ENCODE assay signal across 9 cellular contexts in genomic region chr15:72227720-72228119, GRCh38. TPM values are rescaled to one million over a fixed set of nuclear protein-coding genes. Genes with fewer than 3 reads are reported as not detected.
DNase-seq lines count a peak whose midpoint lies in the region; ATAC-seq and TF ChIP-seq lines count a peak whose summit lies in the region.
"Had no signal": no experiment of that assay in that cellular context is flagged by ENCODE, and none has a peak within 500 bp of the region (broad histone marks: within the 10 kb centered on the region; RNA-seq: fewer than 3 reads in every experiment).

No MANE protein-coding gene starts in this region.

- peak overlapping the region; percentile 92 for H3K27ac ChIP-seq in HCT116 (ENCODE audit: low read depth, low read length)

- H3K4me3 Mint-ChIP-seq in effector memory CD8-positive, alpha-beta T cell, result peak overlapping the region; percentile 95 to 98

- H3K9me3 ChIP-seq in HCT116 (ENCODE audit: control insufficient read depth in 1 of 2, insufficient read depth in 1 of 2, low read depth in 1 of 2, low read length in 2 of 2), result no peaks in the 10 kb centered on the region

- peaks cover 59 to 74% of the 10 kb centered on the region in 2 experiments for H3K4me1 ChIP-seq in HCT116 (ENCODE audit: control insufficient read depth in 1 of 2, insufficient read depth in 2 of 2, low read length in 2 of 2)

- no peaks in the 10 kb centered on the region for H3K27me3 Mint-ChIP-seq in effector memory CD8-positive, alpha-beta T cell

- H3K36me3 Mint-ChIP-seq in effector memory CD8-positive, alpha-beta T cell (ENCODE audit: insufficient read depth), result peaks cover 42% of the 10 kb centered on the region

- BruUV-seq in HCT116 (replicated peaks; lab: Mats Ljungman, UMichigan), result no TSS peak

- intact Hi-C loops in HCT116 (cut with micrococcal nuclease), result loop anchor here (10.0 kb wide), 1 partner anchor 933 kb away; no protein-coding TSS in a partner anchor

- no peak for TF ChIP-seq RAD21 in HCT116 (IDR thresholded peaks at IDR 0.05; ENCODE audit: low read depth)

- H4K20me1 ChIP-seq in HCT116 (ENCODE audit: insufficient read depth), result peaks cover 49% of the 10 kb centered on the region; the same call in 1 of the 2 replicates

- peaks cover 63 to 70% of the 10 kb centered on the region in 2 donors for H3K4me1 Mint-ChIP-seq in effector memory CD8-positive, alpha-beta T cell (ENCODE audit: low read depth in 2 of 2)

- RAD21 ChIA-PET in HCT116 (lab: Charles Lee; ENCODE audit: low non-redundant PET in 1 of 2, low total read pairs in 2 of 2, uncharacterized antibody in 2 of 2, unreplicated experiment in 2 of 2), result interaction anchor here in 1 of 2 experiments (2.3 kb wide), 1 partner anchor 30 kb away, joined by 9 read pairs; the partner anchor contains the start of gene GRAMD2A

- H3K4me3 ChIP-seq in HCT116 (replicated peaks in 1 of 2; ENCODE audit: low read depth in 1 of 2, low read length in 2 of 2) (peak overlapping the region; percentile 82 to 94), skeletal muscle cell (ENCODE audit: low read depth, low read length) (peak overlapping the region; percentile 98)

- H3K9ac ChIP-seq in HCT116 (ENCODE audit: low read length), result peak overlapping the region; percentile 94

- CTCF ChIA-PET in HCT116 (lab: Charles Lee), result interaction anchor here (0.7 to 1.9 kb wide), 5 partner anchors 10 to 69 kb away, joined by 3 to 12 read pairs (median 4); partner anchors contain the start of gene GRAMD2A

- peak overlapping the region; percentile 90 to 100 for H3K27ac Mint-ChIP-seq in effector memory CD8-positive, alpha-beta T cell

- H3K79me2 ChIP-seq in HCT116 (ENCODE audit: insufficient read depth, low read length), result peaks cover 93% of the 10 kb centered on the region

- no peak for DNase-seq in HCT116 (ENCODE audit: low read depth, low spot score)
- DNase-seq in SIG-M5 (lab: John Stamatoyannopoulos, UW), result peak; percentile 41
- peak in 1 of 3 experiments; percentile 6 for DNase-seq in effector memory CD8-positive, alpha-beta T cell
- DNase-seq in skeletal muscle cell (ENCODE audit: low read depth), result no peak
- no peak for DNase-seq in NCI-H2227 treated with DMSO at 0.1 percent for 48 hours (lab: John Stamatoyannopoulos, UW)
- DNase-seq in NCI-H1105 treated with DMSO at 0.1 percent for 48 hours (lab: John Stamatoyannopoulos, UW), result no peak
- no peak for DNase-seq in anterior cingulate cortex (lab: John Stamatoyannopoulos, UW)
- no peak for DNase-seq in AG08396 (ENCODE audit: low spot score)

- POLR2A ChIA-PET in HCT116 (lab: Charles Lee), result interaction anchor here (0.7 to 3.8 kb wide), 8 partner anchors 10 to 925 kb away, joined by 3 to 48 read pairs (median 6); no protein-coding TSS in a partner anchor

- H3K9me2 ChIP-seq in HCT116 (ENCODE audit: insufficient read depth), result no peaks in the 10 kb centered on the region

- TF ChIP-seq POLR2A in HCT116 (IDR thresholded peaks at IDR 0.05; ENCODE audit: borderline replicate concordance, extremely low read depth, insufficient read depth, insufficient read length), result no peak

- TF ChIP-seq CTCF in HCT116 (IDR thresholded peaks at IDR 0.05 in 2 of 3, conservative IDR thresholded peaks at IDR 0.05 in 1 of 3; ENCODE audit: borderline replicate concordance in 1 of 3, insufficient read depth in 1 of 3, low read depth in 2 of 3, low read length in 2 of 3), result no peak

- no peak for ATAC-seq in HCT116
- ATAC-seq in effector memory CD8-positive, alpha-beta T cell (replicated peaks), result no peak

- H3K9me3 Mint-ChIP-seq in effector memory CD8-positive, alpha-beta T cell, result no peaks in the 10 kb centered on the region

- peaks cover 7 to 37% of the 10 kb centered on the region in 2 experiments; a peak in 3 of 4 replicates for H3K36me3 ChIP-seq in HCT116 (ENCODE audit: control insufficient read depth in 1 of 2, insufficient read depth in 2 of 2, low read length in 2 of 2)

- no peak overlapping the region for H2AFZ ChIP-seq in HCT116 (ENCODE audit: low read depth, low read length, poor library complexity, severe bottlenecking)

- H3K27me3 ChIP-seq in HCT116 (ENCODE audit: insufficient read depth, low read length), result no peaks in the 10 kb centered on the region

- H3K4me2 ChIP-seq in HCT116 (ENCODE audit: low read length), result peak overlapping the region; percentile 99

TF ChIP-seq in HCT116, 20 proteins besides CTCF, POLR2A, EP300 and RAD21:
- TF ChIP-seq EZH2phosphoT487 (IDR thresholded peaks at IDR 0.05; ENCODE audit: borderline replicate concordance) (no peak), TCF7L2 (IDR thresholded peaks at IDR 0.05; ENCODE audit: borderline replicate concordance, extremely low read depth, insufficient read depth, insufficient read length) (no peak), SIN3A (IDR thresholded peaks at IDR 0.05; ENCODE audit: low read depth) (no peak)
TF ChIP-seq in HCT116: peak in this region for 0.

RNA-seq across cellular contexts. Expression of gene PKM, which starts 3.3 kb away (rescaled TPM):
- 1,664 TPM for total RNA-seq in HCT116 (2021; ENCODE audit: unreplicated experiment)
- polyA plus RNA-seq in HCT116 (2012), result 2,370 and 2,533 TPM in 2 replicates

RNA-seq across cellular contexts. Expression of gene GRAMD2A, which starts 30.1 kb away (rescaled TPM):
- total RNA-seq in HCT116 (2021; ENCODE audit: unreplicated experiment), result 8.0 TPM
- polyA plus RNA-seq in HCT116 (2012), result 2.9 and 3.8 TPM in 2 replicates
- total RNA-seq: HT1080 had no signal

RNA-seq across cellular contexts. Expression of gene PARP6, which starts 44.6 kb away (rescaled TPM):
- 67.9 TPM for total RNA-seq in HCT116 (2021; ENCODE audit: unreplicated experiment)
- polyA plus RNA-seq in HCT116 (2012), result 64.6 and 75.1 TPM in 2 replicates
